Comparison of ENCODE assay signal across 23 cellular contexts in the genomic region with DNA sequence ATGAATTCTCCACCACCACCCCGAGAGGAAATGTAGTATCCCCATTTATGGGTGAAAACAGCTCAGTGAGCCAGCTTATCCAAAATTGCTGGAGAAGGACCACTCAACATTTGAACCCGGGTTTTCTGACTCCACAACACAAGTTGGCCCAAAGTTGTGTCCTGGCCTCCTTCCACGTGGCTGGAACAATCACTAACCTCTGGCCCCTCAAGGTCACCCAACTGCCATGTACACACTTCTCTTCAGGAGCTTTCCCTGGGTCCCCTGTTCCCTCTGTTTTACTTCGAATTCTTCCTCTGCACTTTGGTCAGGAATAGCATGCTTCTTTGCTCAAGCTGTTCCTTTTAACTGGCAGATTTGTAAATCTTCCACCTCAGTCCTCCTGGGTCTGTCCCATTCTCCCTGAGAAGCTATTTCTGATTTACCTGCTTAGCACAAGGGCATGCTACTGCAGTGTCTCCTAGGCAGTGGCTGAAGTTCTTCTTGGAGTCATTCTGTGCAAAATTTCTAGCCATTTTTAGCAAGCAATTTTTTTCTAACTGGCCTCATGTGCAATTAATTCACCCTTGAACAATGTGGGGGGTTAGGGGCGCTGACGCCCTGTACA. TPM values are rescaled to one million over a fixed set of nuclear protein-coding genes. Genes with fewer than 3 reads are reported as not detected.
"Had no signal": no experiment of that assay in that cellular context is flagged by ENCODE, and none has a peak within 500 bp of the region (broad histone marks: within the 10 kb centered on the region; RNA-seq: fewer than 3 reads in every experiment).

No MANE protein-coding gene starts in this region.

- H3K4me1 Mint-ChIP-seq: activated naive CD8-positive, alpha-beta T cell treated with anti-CD3 and anti-CD28 coated beads for 36 hours; naive thymus-derived CD8-positive, alpha-beta T cell had no signal

- ATAC-seq: naive thymus-derived CD8-positive, alpha-beta T cell; psoas muscle; stimulated activated naive CD8-positive, alpha-beta T cell treated with anti-CD3 and anti-CD28 coated beads, Interleukin-15, Interleukin-2, amounts not matched to agents 100 U/mL and 50 U/mL, for 24 hours had no signal

- H3K27ac Mint-ChIP-seq: activated CD4-positive, alpha-beta memory T cell treated with anti-CD3 and anti-CD28 coated beads for 36 hours; activated naive CD8-positive, alpha-beta T cell treated with anti-CD3 and anti-CD28 coated beads for 36 hours; mesothelial cell of epicardium had no signal

- H3K36me3 Mint-ChIP-seq: activated CD4-positive, alpha-beta memory T cell treated with anti-CD3 and anti-CD28 coated beads for 36 hours; activated naive CD8-positive, alpha-beta T cell treated with anti-CD3 and anti-CD28 coated beads for 36 hours; mesothelial cell of epicardium; naive thymus-derived CD8-positive, alpha-beta T cell had no signal

- H3K36me3 ChIP-seq: left ventricle myocardium inferior, ovary, right atrium auricular region had no signal

- H3K4me1 ChIP-seq: psoas muscle, right atrium auricular region had no signal

- H3K27me3 ChIP-seq: ovary, right atrium auricular region had no signal

- DNase-seq: activated CD4-positive, alpha-beta memory T cell treated with anti-CD3 and anti-CD28 coated beads for 36 hours; activated CD4-positive, alpha-beta T cell treated with anti-CD3 and anti-CD28 coated beads for 48 hours; activated CD4-positive, CD25-positive, alpha-beta regulatory T cell; activated naive CD4-positive, alpha-beta T cell treated with Interleukin-2 at 50 U/mL for 16 hours; activated naive CD8-positive, alpha-beta T cell treated with anti-CD3 and anti-CD28 coated beads for 36 hours; activated T-cell treated with anti-CD3 and anti-CD28 coated beads, Interleukin-2, amount 50 U/mL, for 48 hours; amniotic stem cell; cerebellar nuclear complex; cortex of kidney; kidney glomerular epithelial cell; left ventricle myocardium inferior; naive thymus-derived CD8-positive, alpha-beta T cell; psoas muscle; stimulated activated CD4-positive, alpha-beta T cell treated with anti-CD3 and anti-CD28 coated beads, Interleukin-4, amount 100 ng/mL, for 24 hours; stimulated activated naive CD8-positive, alpha-beta T cell treated with anti-CD3 and anti-CD28 coated beads, Interleukin-15, Interleukin-2, amounts not matched to agents 100 U/mL and 50 U/mL, for 24 hours; T-helper 9 cell had no signal

- H3K9me3 ChIP-seq: left ventricle myocardium inferior, ovary, psoas muscle, right atrium auricular region had no signal

- H3K9me3 Mint-ChIP-seq: activated CD4-positive, alpha-beta memory T cell treated with anti-CD3 and anti-CD28 coated beads for 36 hours; activated naive CD8-positive, alpha-beta T cell treated with anti-CD3 and anti-CD28 coated beads for 36 hours; mesothelial cell of epicardium; naive thymus-derived CD8-positive, alpha-beta T cell had no signal

- H3K27ac ChIP-seq: left ventricle myocardium inferior, ovary, psoas muscle, right atrium auricular region had no signal

- H3K27me3 Mint-ChIP-seq: activated naive CD8-positive, alpha-beta T cell treated with anti-CD3 and anti-CD28 coated beads for 36 hours had no signal

- H3K4me3 Mint-ChIP-seq: activated CD4-positive, alpha-beta memory T cell treated with anti-CD3 and anti-CD28 coated beads for 36 hours; activated naive CD8-positive, alpha-beta T cell treated with anti-CD3 and anti-CD28 coated beads for 36 hours; mesothelial cell of epicardium; naive thymus-derived CD8-positive, alpha-beta T cell had no signal

- H3K4me3 ChIP-seq: left ventricle myocardium inferior, ovary, psoas muscle, right atrium auricular region had no signal

RNA-seq across cellular contexts. Expression of a gene that starts 39.2 kb away (rescaled TPM):
- total RNA-seq: bronchial epithelial cell; fibroblast of villous mesenchyme; left ventricle myocardium inferior; lung microvascular endothelial cell; naive thymus-derived CD8-positive, alpha-beta T cell; psoas muscle; right atrium auricular region; ureter had no signal
